In genomic region chr13:81350056-81350455, GRCh38 we compare ENCODE assay signal across 7 cellular contexts.
"Had no signal": no experiment of that assay in that cellular context is flagged by ENCODE, and none has a peak within 500 bp of the region (broad histone marks: within the 10 kb centered on the region; RNA-seq: fewer than 3 reads in every experiment).

No MANE protein-coding gene starts in this region.

- H3K27ac Mint-ChIP-seq: H9 had no signal

- H2AFZ ChIP-seq: GM23248 had no signal

- H3K9me3 Mint-ChIP-seq: H9 had no signal

- DNase-seq: GM23248, H9, HCEC 1CT, KBM-7 had no signal

- H3K4me3 Mint-ChIP-seq: H9 had no signal

- H3K9ac ChIP-seq: GM23248 had no signal

- H3K27ac ChIP-seq: GM23248 had no signal

- H3K4me1 Mint-ChIP-seq: H9 had no signal

- FAIRE-seq: H1, H54, HTR-8/SVneo had no signal

- H3K4me3 ChIP-seq: GM23248 had no signal
